ENCODE assay signal across 12 cellular contexts in genomic region chr20:31663524-31663837, GRCh38. TPM values are rescaled to one million over a fixed set of nuclear protein-coding genes. Genes with fewer than 3 reads are reported as not detected.
DNase-seq lines count a peak whose midpoint lies in the region; ATAC-seq and TF ChIP-seq lines count a peak whose summit lies in the region.
"Had no signal": no experiment of that assay in that cellular context is flagged by ENCODE, and none has a peak within 500 bp of the region (broad histone marks: within the 10 kb centered on the region; RNA-seq: fewer than 3 reads in every experiment).

No MANE protein-coding gene starts in this region.

- H3K36me3 ChIP-seq in SJSA1 (peaks cover 48% of the 10 kb centered on the region), hepatocyte (replicated peaks; ENCODE audit: insufficient read depth, low read depth) (no peaks in the 10 kb centered on the region), psoas muscle (ENCODE audit: insufficient read depth in 1 of 2, low read depth in 1 of 2) (peaks cover 7 to 29% of the 10 kb centered on the region in 2 donors)

- H3K9me2 ChIP-seq in hepatocyte (replicated peaks; ENCODE audit: insufficient read depth) = no peaks in the 10 kb centered on the region

- TF ChIP-seq CTCF in hepatocyte (IDR thresholded peaks at IDR 0.05; ENCODE audit: poor library complexity) (no peak), psoas muscle (IDR thresholded peaks at IDR 0.05) (no peak)

- no peak for ATAC-seq in stimulated activated naive B cell treated with anti-CD40 and anti-IgM and Interleukin-4, amounts not matched to agents 10 μg/mL and 1 μg/mL and 100 μg/mL, for 72 hours (replicated peaks)
- ATAC-seq in psoas muscle = no peak

- H3K9me3 ChIP-seq in SJSA1 (replicated peaks) (no peaks in the 10 kb centered on the region), hepatocyte (ENCODE audit: low read depth) (no peaks in the 10 kb centered on the region), psoas muscle (no peaks in the 10 kb centered on the region)

- no peak overlapping the region for H2AFZ ChIP-seq in hepatocyte
- H2AFZ ChIP-seq: GM23248 had no signal

- peak overlapping the region; percentile 4 for H3K27ac Mint-ChIP-seq in stimulated activated naive B cell treated with anti-CD40 and anti-IgM and Interleukin-4, amounts not matched to agents 10 μg/mL and 1 μg/mL and 100 μg/mL, for 72 hours

- H3K4me1 ChIP-seq in SJSA1 (replicated peaks) = peaks cover 39% of the 10 kb centered on the region
- H3K4me1 ChIP-seq in hepatocyte (ENCODE audit: insufficient read depth) = peaks cover 40% of the 10 kb centered on the region
- peaks cover 27% of the 10 kb centered on the region for H3K4me1 ChIP-seq in psoas muscle

- H3K27me3 ChIP-seq in SJSA1 (replicated peaks) = no peaks in the 10 kb centered on the region
- H3K27me3 ChIP-seq in hepatocyte = no peaks in the 10 kb centered on the region
- H3K27me3 ChIP-seq in psoas muscle (ENCODE audit: insufficient read depth in 3 of 3, low read length in 2 of 3) = no peaks in the 10 kb centered on the region

- H3K4me3 ChIP-seq in SJSA1 (no peak overlapping the region), hepatocyte (no peak overlapping the region), psoas muscle (no peak overlapping the region)
- H3K4me3 ChIP-seq: GM23248 had no signal

- intact Hi-C loops in psoas muscle (cut with DNase I) = loop anchor here in 1 of 2 donors (10.0 kb wide), 1 partner anchor 161 kb away; no protein-coding TSS in a partner anchor

- no peaks in the 10 kb centered on the region for H3K9me3 Mint-ChIP-seq in stimulated activated naive B cell treated with anti-CD40 and anti-IgM and Interleukin-4, amounts not matched to agents 10 μg/mL and 1 μg/mL and 100 μg/mL, for 72 hours
- H3K9me3 Mint-ChIP-seq: naive B cell had no signal

- peak overlapping the region; percentile 28 for H3K4me2 ChIP-seq in hepatocyte

- DNase-seq in EH (ENCODE audit: low read depth) = peak; percentile 36
- peak in 1 of 2 experiments; percentile 75 for DNase-seq in SJSA1 (ENCODE audit: low read depth in 1 of 2, low spot score in 2 of 2)
- DNase-seq in hepatocyte (ENCODE audit: low spot score) = no peak
- DNase-seq in stimulated activated naive B cell treated with anti-CD40 and anti-IgM and Interleukin-4, amounts not matched to agents 10 μg/mL and 1 μg/mL and 100 μg/mL, for 72 hours = no peak
- DNase-seq in psoas muscle = no peak
- no peak for DNase-seq in stimulated activated naive CD4-positive, alpha-beta T cell (lab: John Stamatoyannopoulos, UW)
- DNase-seq in stimulated activated CD4-positive, alpha-beta T cell treated with anti-CD3 and anti-CD28 coated beads, Interleukin-2, amount 100 ng/mL, for 24 hours = no peak
- DNase-seq: activated effector memory CD4-positive, alpha-beta T cell treated with anti-CD3 and anti-CD28 coated beads, Interleukin-2, amount 50 U/mL, for 16 hours; GM23248; naive B cell; NCI-H2171; stimulated activated CD4-positive, alpha-beta T cell treated with anti-CD3 and anti-CD28 coated beads, Interleukin-15, amount 100 ng/mL, for 24 hours had no signal

- no peaks in the 10 kb centered on the region for H3K27me3 Mint-ChIP-seq in stimulated activated naive B cell treated with anti-CD40 and anti-IgM and Interleukin-4, amounts not matched to agents 10 μg/mL and 1 μg/mL and 100 μg/mL, for 72 hours
- H3K27me3 Mint-ChIP-seq: naive B cell had no signal

- H3K27ac ChIP-seq in SJSA1 (peak overlapping the region; percentile 41), hepatocyte (peak overlapping the region; percentile 76), psoas muscle (no peak overlapping the region)
- H3K27ac ChIP-seq: GM23248 had no signal

- H3K4me3 Mint-ChIP-seq in stimulated activated naive B cell treated with anti-CD40 and anti-IgM and Interleukin-4, amounts not matched to agents 10 μg/mL and 1 μg/mL and 100 μg/mL, for 72 hours = no peak overlapping the region

- peaks cover 61 to 77% of the 10 kb centered on the region in 2 donors for H3K36me3 Mint-ChIP-seq in stimulated activated naive B cell treated with anti-CD40 and anti-IgM and Interleukin-4, amounts not matched to agents 10 μg/mL and 1 μg/mL and 100 μg/mL, for 72 hours
- H3K36me3 Mint-ChIP-seq: naive B cell had no signal

- peaks cover 52 to 80% of the 10 kb centered on the region in 2 donors for H3K4me1 Mint-ChIP-seq in stimulated activated naive B cell treated with anti-CD40 and anti-IgM and Interleukin-4, amounts not matched to agents 10 μg/mL and 1 μg/mL and 100 μg/mL, for 72 hours

- peaks cover 11% of the 10 kb centered on the region for H4K20me1 ChIP-seq in hepatocyte (ENCODE audit: insufficient read depth, poor library complexity, severe bottlenecking)

- H3K79me2 ChIP-seq in hepatocyte = peaks cover 36% of the 10 kb centered on the region

- 87% methylated on average over 2 of the region's 2 CpGs for WGBS in hepatocyte (ENCODE audit: low lambda C conversion rate, missing lambda C conversion rate)
- 79 to 82% (median 81%) methylated on average over 2 of the region's 2 CpGs for WGBS in psoas muscle, 3 donors

RNA-seq across cellular contexts. Expression of gene COX4I2, which starts 25.8 kb away (rescaled TPM):
- not detected in 2 replicates for total RNA-seq in SJSA1 (2014; rRNA removed; shearing (Covaris generic))
- total RNA-seq in hepatocyte = 0.68 and 3.6 TPM in 2 replicates
- polyA plus RNA-seq in hepatocyte = 0.37 and 3.3 TPM in 2 replicates
- total RNA-seq in psoas muscle = 1 to 10 TPM; 3.5 to 8.1 (median 5.0) TPM
- polyA plus RNA-seq in psoas muscle = 10 to 100 TPM in 2 of 3 donors, 1 to 10 TPM in 1; 7.0 to 13.2 (median 11.9) TPM
- total RNA-seq: GM23248 had no signal
- polyA plus RNA-seq: GM23248 had no signal

RNA-seq across cellular contexts. Expression of gene ID1, which starts 58.4 kb away (rescaled TPM):
- total RNA-seq in SJSA1 (2014; rRNA removed; shearing (Covaris generic)) = 700 and 729 TPM in 2 replicates
- total RNA-seq in hepatocyte (616 and 651 TPM in 2 replicates), psoas muscle (100 to 1,000 TPM in 2 of 4 donors, 10 to 100 TPM in 2; 25.1 to 129 (median 102) TPM)
- polyA plus RNA-seq in hepatocyte (310 and 388 TPM in 2 replicates), psoas muscle (100 to 1,000 TPM in 1 of 3 donors, 10 to 100 TPM in 2; 45.1 to 574 (median 45.2) TPM)

RNA-seq across cellular contexts. Expression of gene BCL2L1, which starts 59.2 kb away (rescaled TPM):
- total RNA-seq in SJSA1 (2014; rRNA removed; shearing (Covaris generic)) = 103 and 106 TPM in 2 replicates
- 139 and 145 TPM in 2 replicates for total RNA-seq in hepatocyte
- 104 and 108 TPM in 2 replicates for polyA plus RNA-seq in hepatocyte
- 10 to 100 TPM; 34.5 to 95.1 (median 76.3) TPM for total RNA-seq in psoas muscle
- polyA plus RNA-seq in psoas muscle = 100 to 1,000 TPM in 1 of 3 donors, 10 to 100 TPM in 2; 42.3 to 204 (median 48.2) TPM
